8 cellular contexts compared by ENCODE assay signal in the genomic region with DNA sequence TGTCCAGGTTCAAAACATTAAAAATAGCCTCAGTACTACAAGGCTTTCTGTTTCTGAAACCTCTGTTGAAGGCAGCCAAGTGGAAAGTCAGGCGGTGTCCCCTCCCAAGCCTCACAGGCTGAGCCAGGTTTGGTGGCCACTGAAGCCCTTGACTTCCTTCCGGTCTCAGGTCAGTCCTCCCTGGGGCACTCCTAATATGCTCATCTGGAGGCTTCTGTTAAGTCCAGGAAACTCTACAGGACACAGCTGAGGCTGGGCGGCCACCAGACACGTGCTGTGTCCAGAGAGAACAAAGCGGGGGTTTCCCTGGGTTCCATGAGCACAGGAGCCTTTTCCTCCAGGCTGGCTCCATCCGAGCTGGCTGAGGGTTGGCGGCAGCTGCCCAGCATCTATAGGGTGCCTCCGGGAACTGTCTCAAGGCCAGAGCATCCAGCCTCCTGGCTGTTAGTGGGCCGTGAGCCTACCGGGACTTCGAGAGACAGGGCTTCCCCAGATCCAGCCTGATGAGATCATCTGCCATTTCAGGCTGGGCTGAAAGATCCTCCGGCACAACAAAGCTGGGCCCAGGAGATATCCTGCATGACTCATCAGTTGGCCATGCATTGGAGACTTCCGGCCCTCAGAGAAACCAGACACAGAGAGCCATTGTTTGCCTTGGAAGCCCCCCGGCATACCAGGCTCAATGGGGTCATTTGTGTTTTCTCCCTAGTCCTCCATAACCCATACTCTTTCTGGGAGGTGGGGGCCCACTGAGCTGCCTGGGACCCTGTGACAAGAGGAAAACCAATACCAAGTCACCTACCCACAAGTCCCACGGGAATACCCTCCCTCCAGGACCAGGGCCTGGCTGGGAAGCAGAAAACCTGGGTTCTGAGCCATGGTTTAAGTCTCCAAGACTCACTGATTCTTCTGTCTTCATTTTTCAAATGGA.
DNase-seq lines count a peak whose midpoint lies in the region; FAIRE-seq and TF ChIP-seq lines count a peak whose summit lies in the region.

No MANE protein-coding gene starts in this region.

- H3K9ac ChIP-seq in kidney (ENCODE audit: low read length in 2 of 2), result peak overlapping the region in 1 of 2 donors; percentile 35

- peak overlapping the region; percentile 93 to 96 for H3K27ac ChIP-seq in breast epithelium
- peak overlapping the region; percentile 82 to 90 for H3K27ac ChIP-seq in kidney (ENCODE audit: low read depth in 2 of 2, low read length in 2 of 2)
- peak overlapping the region; percentile 76 to 85 (median 80) for H3K27ac ChIP-seq in stomach

- CTCF ChIA-PET in GM10248 (lab: Yijun Ruan, JAX), result interaction anchor here (0.9 to 2.5 kb wide), 10 partner anchors 13 to 132 kb away, joined by 3 to 6 read pairs (median 4); partner anchors contain the start of gene RHOB

- no peaks in the 10 kb centered on the region for H3K27me3 ChIP-seq in breast epithelium
- H3K27me3 ChIP-seq in stomach, result no peaks in the 10 kb centered on the region

- H3K4me3 ChIP-seq in breast epithelium (no peak overlapping the region), kidney (ENCODE audit: low read length in 2 of 2) (no peak overlapping the region), stomach (no peak overlapping the region)

- FAIRE-seq in kidney (lab: Jason Lieb, UNC), result no peak

- no peak for TF ChIP-seq EP300 in stomach (IDR thresholded peaks at IDR 0.05)

- TF ChIP-seq CTCF in GM10248 (IDR thresholded peaks at IDR 0.05; ENCODE audit: control extremely low read depth, extremely low read depth, low read depth, missing control alignments) (no peak), breast epithelium (IDR thresholded peaks at IDR 0.05) (no peak), kidney (IDR thresholded peaks at IDR 0.05; ENCODE audit: borderline replicate concordance, extremely low read depth, insufficient read depth) (no peak), stomach (IDR thresholded peaks at IDR 0.05) (no peak)

- in situ Hi-C loops in KBM-7 (cut with MboI; ENCODE audit: low pct_unique_long_range_greater_than_20kb, low sequenced_read_pairs), result no loop called here

- DNase-seq in GM10248 (ENCODE audit: extremely low spot score) (peak; percentile 75), H4 (ENCODE audit: low spot score) (peak; percentile 89), KBM-7 (peak; percentile 38), breast epithelium (ENCODE audit: low spot score in 2 of 2) (peak; percentile 74 to 89), kidney (peak; percentile 90), stomach (peak; percentile 55), NCI-H526 (lab: John Stamatoyannopoulos, UW) (no peak)
- no peak for DNase-seq in stimulated activated CD8-positive, alpha-beta memory T cell treated with anti-CD3 and anti-CD28 coated beads, Interleukin-4, amount 100 ng/mL, for 48 hours

- peaks cover 0 to 6% of the 10 kb centered on the region in 2 donors for H3K9me3 ChIP-seq in breast epithelium
- H3K9me3 ChIP-seq in kidney (ENCODE audit: control insufficient read depth in 1 of 2, low read length in 2 of 2), result peaks cover 0 to 2% of the 10 kb centered on the region in 2 donors
- peaks cover 3 to 9% (median 7%) of the 10 kb centered on the region in 4 donors for H3K9me3 ChIP-seq in stomach

- POLR2A ChIA-PET in GM10248 (lab: Yijun Ruan, JAX), result interaction anchor here (3.8 kb wide), 1 partner anchor 132 kb away, joined by 24 read pairs; the partner anchor contains the start of gene RHOB

- 56 to 66% (median 61%) methylated on average over 12 to 15 of the region's 15 CpGs for WGBS in stomach, 5 donors

- TF ChIP-seq POLR2A in breast epithelium (IDR thresholded peaks at IDR 0.05) (no peak), stomach (IDR thresholded peaks at IDR 0.05) (no peak)

- H3K4me1 ChIP-seq in breast epithelium (peaks cover 21 to 28% of the 10 kb centered on the region in 2 donors), kidney (ENCODE audit: control insufficient read depth in 1 of 2, insufficient read depth in 1 of 2, low read depth in 1 of 2, low read length in 2 of 2) (peaks cover 57 to 69% of the 10 kb centered on the region in 2 donors), stomach (peaks cover 34 to 66% (median 51%) of the 10 kb centered on the region in 4 donors)

- H3K36me3 ChIP-seq in breast epithelium, result no peaks in the 10 kb centered on the region
- no peaks in the 10 kb centered on the region for H3K36me3 ChIP-seq in kidney (ENCODE audit: control insufficient read depth in 1 of 2, insufficient read depth in 2 of 2, low read length in 2 of 2)
- H3K36me3 ChIP-seq in stomach, result no peaks in the 10 kb centered on the region

- intact Hi-C loops in breast epithelium (cut with DNase I; ENCODE audit: low total_unique reads), result no loop called here
- intact Hi-C loops in kidney (cut with DNase I), result no loop called here
- intact Hi-C loops in stomach (cut with DNase I; ENCODE audit: low total_unique reads), result no loop called here

Comparison
In these comparisons a context has a peak if more than half of its experiments do, and no peak if none do; other contexts are left out.
1. DNase-seq: peak in GM10248 (single experiment), H4 (single experiment), KBM-7 (single experiment), breast epithelium (2 of 2), kidney (single experiment) and stomach (single experiment); none in NCI-H526 (0 of 2) and stimulated activated CD8-positive, alpha-beta memory T cell treated with anti-CD3 and anti-CD28 coated beads, Interleukin-4, amount 100 ng/mL, for 48 hours (single experiment).
2. Peak in every context shown above with its lines, with median percentiles within 50 percentile points of each other: H3K27ac ChIP-seq.